ENCODE assay signal across 11 cellular contexts in the genomic region with DNA sequence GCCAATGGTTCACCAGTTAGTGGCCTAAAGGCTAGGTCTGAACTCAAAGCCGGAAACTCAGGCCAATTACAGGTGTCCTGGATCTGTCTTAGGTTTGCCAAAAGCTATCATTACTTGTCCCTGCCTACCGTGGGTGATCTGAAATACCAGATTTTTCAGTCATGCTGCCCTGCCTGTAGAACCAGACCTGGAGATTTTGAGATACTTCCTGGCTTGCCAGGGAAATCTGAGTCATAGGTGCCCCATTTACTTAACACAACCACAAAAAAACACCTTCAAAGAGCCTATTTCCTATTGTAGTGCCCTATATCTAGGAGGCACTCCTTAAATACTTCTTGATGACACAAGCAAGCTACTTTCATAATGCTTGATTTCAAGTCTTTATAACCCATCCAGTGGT. TPM values are rescaled to one million over a fixed set of nuclear protein-coding genes. Genes with fewer than 3 reads are reported as not detected.
DNase-seq lines count a peak whose midpoint lies in the region; ATAC-seq and TF ChIP-seq lines count a peak whose summit lies in the region.
"Had no signal": no experiment of that assay in that cellular context is flagged by ENCODE, and none has a peak within 500 bp of the region (broad histone marks: within the 10 kb centered on the region; RNA-seq: fewer than 3 reads in every experiment).

No MANE protein-coding gene starts in this region.

- no peak overlapping the region for H3K9ac ChIP-seq in IMR-90 (ENCODE audit: low read depth, low read length)
- H3K9ac ChIP-seq in Karpas-422 (ENCODE audit: low read length) = no peak overlapping the region

- no peak overlapping the region for H3K4ac ChIP-seq in IMR-90 (ENCODE audit: low read depth, low read length)

- peaks cover 28 to 35% (median 32%) of the 10 kb centered on the region in 3 donors for H3K4me1 Mint-ChIP-seq in CD8-positive, alpha-beta memory T cell
- peaks cover 29% of the 10 kb centered on the region for H3K4me1 Mint-ChIP-seq in activated naive CD4-positive, alpha-beta T cell treated with anti-CD3 and anti-CD28 coated beads, Interleukin-2, amount 10 ng/mL, durations not matched to agents 7 days and 5 days
- no peaks in the 10 kb centered on the region for H3K4me1 Mint-ChIP-seq in Caco-2 (ENCODE audit: low read depth, unreplicated experiment)

- H3K4me3 Mint-ChIP-seq in CD8-positive, alpha-beta memory T cell = peak overlapping the region; percentile 41 to 88 (median 75)
- H3K4me3 Mint-ChIP-seq in activated naive CD4-positive, alpha-beta T cell treated with anti-CD3 and anti-CD28 coated beads, Interleukin-2, amount 10 ng/mL, durations not matched to agents 7 days and 5 days = no peak overlapping the region
- no peak overlapping the region for H3K4me3 Mint-ChIP-seq in Caco-2 (ENCODE audit: unreplicated experiment)

- no peak overlapping the region for H2BK20ac ChIP-seq in IMR-90 (ENCODE audit: low read depth, low read length)

- in situ Hi-C loops in IMR-90 (cut with MboI; ENCODE audit: low sequenced_read_pairs) = no loop called here

- no peak for TF ChIP-seq POLR2A in IMR-90 (IDR thresholded peaks at IDR 0.05; ENCODE audit: low read depth, low read length)

- no peak for ATAC-seq in IMR-90 (ENCODE audit: low read depth)
- peak; percentile 85 for ATAC-seq in left lung
- no peak for ATAC-seq in HG03135 (IDR thresholded peaks at IDR 0.05; ENCODE audit: unreplicated experiment)

- H3K4me3 ChIP-seq in CD8-positive, alpha-beta memory T cell (ENCODE audit: low read length) = no peak overlapping the region
- H3K4me3 ChIP-seq in IMR-90 (ENCODE audit: insufficient read depth, low read depth, low read length) = no peak overlapping the region
- no peak overlapping the region for H3K4me3 ChIP-seq in left lung
- no peak overlapping the region for H3K4me3 ChIP-seq in Karpas-422 (ENCODE audit: low read length)
- no peak overlapping the region for H3K4me3 ChIP-seq in Caco-2 (ENCODE audit: low read depth, low read length)
- H3K4me3 ChIP-seq: tibial artery had no signal

- intact Hi-C loops in IMR-90 (cut with micrococcal nuclease) = no loop called here
- intact Hi-C loops in left lung (cut with DNase I) = no loop called here
- intact Hi-C loops in Caco-2 (cut with micrococcal nuclease; ENCODE audit: unreplicated experiment) = no loop called here

- no peak overlapping the region for H3K18ac ChIP-seq in IMR-90 (ENCODE audit: low read depth, low read length)

- no peaks in the 10 kb centered on the region for H3K79me1 ChIP-seq in IMR-90 (ENCODE audit: low read depth in 1 of 2, low read length in 2 of 2)

- H2BK5ac ChIP-seq in IMR-90 (ENCODE audit: low read depth, low read length, poor library complexity, severe bottlenecking) = no peak overlapping the region

- peaks cover 0 to 3% (median 0%) of the 10 kb centered on the region in 3 donors for H3K36me3 Mint-ChIP-seq in CD8-positive, alpha-beta memory T cell
- peaks cover 2% of the 10 kb centered on the region for H3K36me3 Mint-ChIP-seq in activated naive CD4-positive, alpha-beta T cell treated with anti-CD3 and anti-CD28 coated beads, Interleukin-2, amount 10 ng/mL, durations not matched to agents 7 days and 5 days
- no peaks in the 10 kb centered on the region for H3K36me3 Mint-ChIP-seq in Caco-2 (ENCODE audit: insufficient read depth, unreplicated experiment)

- H3K56ac ChIP-seq in IMR-90 (ENCODE audit: extremely low read depth, insufficient read depth, low read length) = no peak overlapping the region

- no peak overlapping the region for H2BK120ac ChIP-seq in IMR-90 (ENCODE audit: low read depth, low read length)

- no peaks in the 10 kb centered on the region for H3K9me3 ChIP-seq in CD8-positive, alpha-beta memory T cell (ENCODE audit: low read length)
- H3K9me3 ChIP-seq in IMR-90 (ENCODE audit: control insufficient read depth, insufficient read depth, low read length) (no peaks in the 10 kb centered on the region), left lung (no peaks in the 10 kb centered on the region), Karpas-422 (ENCODE audit: low read length) (no peaks in the 10 kb centered on the region), Caco-2 (no peaks in the 10 kb centered on the region)
- H3K9me3 ChIP-seq: tibial artery had no signal

- H4K5ac ChIP-seq in IMR-90 (ENCODE audit: low read depth, low read length) = no peak overlapping the region

- no CpG with 5 or more reads among the region's 2 CpGs for WGBS in IMR-90 (ENCODE audit: extremely low coverage in 2 of 2, insufficient read length in 1 of 2), 2 experiments

- H2AFZ ChIP-seq in IMR-90 (replicated peaks; ENCODE audit: low read length, poor library complexity) = no peak overlapping the region
- no peak overlapping the region for H2AFZ ChIP-seq in Karpas-422 (ENCODE audit: low read length)

- BruUV-seq in IMR-90 (replicated peaks; lab: Mats Ljungman, UMichigan) (no TSS peak), Caco-2 (replicated peaks; lab: Mats Ljungman, UMichigan) (no TSS peak)

- no peak overlapping the region for H4K8ac ChIP-seq in IMR-90 (ENCODE audit: low read depth in 2 of 2, low read length in 2 of 2)

- no peak overlapping the region for H3K27ac ChIP-seq in CD8-positive, alpha-beta memory T cell (ENCODE audit: low read depth, low read length)
- no peak overlapping the region for H3K27ac ChIP-seq in IMR-90 (ENCODE audit: insufficient read depth, low read length)
- H3K27ac ChIP-seq in left lung = peak overlapping the region; percentile 26 to 63
- no peak overlapping the region for H3K27ac ChIP-seq in Karpas-422 (ENCODE audit: low read length)
- H3K27ac ChIP-seq: tibial artery had no signal

- CTCF ChIA-PET in CD8-positive, alpha-beta memory T cell (lab: Charles Lee) = interaction anchor here (0.9 kb wide), 1 partner anchor 13 kb away, joined by 3 read pairs; no protein-coding TSS in a partner anchor
- CTCF ChIA-PET in IMR-90 (lab: Yijun Ruan, JAX) = no interaction called here
- CTCF ChIA-PET in activated naive CD4-positive, alpha-beta T cell treated with anti-CD3 and anti-CD28 coated beads, Interleukin-2, amount 10 ng/mL, durations not matched to agents 7 days and 5 days (lab: Charles Lee) = interaction anchor here (0.6 kb wide), 1 partner anchor 96 kb away, joined by 3 read pairs; no protein-coding TSS in a partner anchor
- CTCF ChIA-PET in Caco-2 (lab: Charles Lee) = no interaction called here

- POLR2A ChIA-PET in CD8-positive, alpha-beta memory T cell (lab: Charles Lee) = interaction anchor here (0.5 kb wide), 1 partner anchor 351 kb away, joined by 4 read pairs; no protein-coding TSS in a partner anchor
- POLR2A ChIA-PET in IMR-90 (lab: Charles Lee; ENCODE audit: unreplicated experiment) (no interaction called here), Caco-2 (lab: Charles Lee) (no interaction called here)

- peaks cover 28% of the 10 kb centered on the region for H3K4me1 ChIP-seq in CD8-positive, alpha-beta memory T cell (ENCODE audit: insufficient read depth, low read length)
- no peaks in the 10 kb centered on the region for H3K4me1 ChIP-seq in IMR-90 (ENCODE audit: control insufficient read depth, insufficient read depth, low read length)
- H3K4me1 ChIP-seq in left lung = no peaks in the 10 kb centered on the region
- no peaks in the 10 kb centered on the region for H3K4me1 ChIP-seq in Karpas-422 (ENCODE audit: low read length)
- H3K4me1 ChIP-seq in Caco-2 = no peaks in the 10 kb centered on the region
- H3K4me1 ChIP-seq: tibial artery had no signal

- no peak overlapping the region for H3K23ac ChIP-seq in IMR-90 (ENCODE audit: low read depth, low read length)

- no peak for TF ChIP-seq CTCF in IMR-90 (conservative IDR thresholded peaks at IDR 0.05; ENCODE audit: low read depth, low read length)
- no peak for TF ChIP-seq CTCF in left lung (IDR thresholded peaks at IDR 0.05)
- TF ChIP-seq CTCF in Caco-2 (IDR thresholded peaks at IDR 0.05; ENCODE audit: insufficient read depth in 1 of 2, low read depth in 1 of 2, low read length in 1 of 2, severe bottlenecking in 1 of 2, unreplicated experiment in 1 of 2) = no peak

- no peaks in the 10 kb centered on the region for H4K20me1 ChIP-seq in IMR-90 (ENCODE audit: insufficient read depth, low read length)
- H4K20me1 ChIP-seq in Karpas-422 (ENCODE audit: insufficient read depth, low read depth, low read length) = no peaks in the 10 kb centered on the region

- H3K27ac Mint-ChIP-seq in CD8-positive, alpha-beta memory T cell = peak overlapping the region; percentile 56 to 99 (median 96)
- H3K27ac Mint-ChIP-seq in activated naive CD4-positive, alpha-beta T cell treated with anti-CD3 and anti-CD28 coated beads, Interleukin-2, amount 10 ng/mL, durations not matched to agents 7 days and 5 days = peak overlapping the region; percentile 69
- H3K27ac Mint-ChIP-seq in Caco-2 (ENCODE audit: unreplicated experiment) = no peak overlapping the region

- H3K79me2 ChIP-seq in Karpas-422 (ENCODE audit: low read length) = no peaks in the 10 kb centered on the region

- H3K14ac ChIP-seq in IMR-90 (replicated peaks; ENCODE audit: low read depth, low read length) = no peak overlapping the region

- no peak overlapping the region for H2AK5ac ChIP-seq in IMR-90 (ENCODE audit: low read depth, low read length)

- no peak overlapping the region for H2AK9ac ChIP-seq in IMR-90 (replicated peaks; ENCODE audit: low read depth, low read length, poor library complexity)

- peaks cover 0 to under 1% of the 10 kb centered on the region in 2 donors for H3K27me3 Mint-ChIP-seq in CD8-positive, alpha-beta memory T cell
- peaks cover under 1% of the 10 kb centered on the region for H3K27me3 Mint-ChIP-seq in activated naive CD4-positive, alpha-beta T cell treated with anti-CD3 and anti-CD28 coated beads, Interleukin-2, amount 10 ng/mL, durations not matched to agents 7 days and 5 days
- H3K27me3 Mint-ChIP-seq in Caco-2 (ENCODE audit: insufficient read depth, unreplicated experiment) = no peaks in the 10 kb centered on the region

- no peaks in the 10 kb centered on the region for H3K9me3 Mint-ChIP-seq in CD8-positive, alpha-beta memory T cell
- H3K9me3 Mint-ChIP-seq in activated naive CD4-positive, alpha-beta T cell treated with anti-CD3 and anti-CD28 coated beads, Interleukin-2, amount 10 ng/mL, durations not matched to agents 7 days and 5 days = no peaks in the 10 kb centered on the region
- no peaks in the 10 kb centered on the region for H3K9me3 Mint-ChIP-seq in Caco-2 (ENCODE audit: unreplicated experiment)

- no peak overlapping the region for H2BK15ac ChIP-seq in IMR-90 (ENCODE audit: low read depth, low read length)

- dilution Hi-C loops in IMR-90 (cut with HindIII; ENCODE audit: low sequenced_read_pairs, unreplicated experiment) = no loop called here

- no peaks in the 10 kb centered on the region for H3K27me3 ChIP-seq in CD8-positive, alpha-beta memory T cell (ENCODE audit: insufficient read depth, low read length, poor library complexity, severe bottlenecking)
- no peaks in the 10 kb centered on the region; the same call in 1 of the 2 replicates for H3K27me3 ChIP-seq in IMR-90 (ENCODE audit: control insufficient read depth, insufficient read depth, low read length)
- no peaks in the 10 kb centered on the region for H3K27me3 ChIP-seq in left lung
- H3K27me3 ChIP-seq in Karpas-422 (ENCODE audit: low read length) = no peaks in the 10 kb centered on the region
- H3K27me3 ChIP-seq in Caco-2 (replicated peaks; ENCODE audit: control insufficient read depth, insufficient read depth, low read length) = no peaks in the 10 kb centered on the region; the same call in 1 of the 2 replicates
- H3K27me3 ChIP-seq: tibial artery had no signal

- H3K4me2 ChIP-seq in IMR-90 (ENCODE audit: low read depth, low read length) (no peak overlapping the region), Karpas-422 (ENCODE audit: low read depth, low read length, poor library complexity, severe bottlenecking) (no peak overlapping the region)

- H3K9me1 ChIP-seq in IMR-90 (ENCODE audit: insufficient read depth, low read length) = no peaks in the 10 kb centered on the region; the same call in 1 of the 2 replicates

- DNase-seq in CD8-positive, alpha-beta memory T cell = peak in 3 of 5 donors; percentile 26 to 64 (median 53)
- DNase-seq in IMR-90 (peak; percentile 12), left lung (no peak), Karpas-422 (no peak), NCI-H748 treated with DMSO at 0.1 percent for 48 hours (lab: John Stamatoyannopoulos, UW) (no peak), Caco-2 (no peak)
- peak; percentile 34 for DNase-seq in activated naive CD4-positive, alpha-beta T cell treated with anti-CD3 and anti-CD28 coated beads, Interleukin-2, amount 10 ng/mL, durations not matched to agents 7 days and 5 days
- DNase-seq: glutamatergic neuron, NCI-H446 treated with DMSO at 0.1 percent for 48 hours, tibial artery had no signal

- no peaks in the 10 kb centered on the region for H3K36me3 ChIP-seq in CD8-positive, alpha-beta memory T cell (ENCODE audit: insufficient read depth, low read length)
- H3K36me3 ChIP-seq in IMR-90 (ENCODE audit: control insufficient read depth, insufficient read depth, low read length) (no peaks in the 10 kb centered on the region), left lung (no peaks in the 10 kb centered on the region), Karpas-422 (ENCODE audit: insufficient read depth, low read length) (no peaks in the 10 kb centered on the region), Caco-2 (ENCODE audit: control insufficient read depth, insufficient read depth, low read length) (no peaks in the 10 kb centered on the region)
- H3K36me3 ChIP-seq: tibial artery had no signal

- no peak overlapping the region for H4K91ac ChIP-seq in IMR-90 (ENCODE audit: insufficient read depth, low read depth, low read length)

- no peaks in the 10 kb centered on the region for H3K9me2 ChIP-seq in Karpas-422 (replicated peaks; ENCODE audit: insufficient read depth, low read length)

- no peak for TF ChIP-seq RAD21 in IMR-90 (IDR thresholded peaks at IDR 0.05; ENCODE audit: low read length)

RNA-seq across cellular contexts. Expression of gene RANBP9, which starts 13.9 kb away (rescaled TPM):
- total RNA-seq in CD8-positive, alpha-beta memory T cell = 10 to 100 TPM; 45.4 to 47.0 TPM
- polyA plus RNA-seq in CD8-positive, alpha-beta memory T cell = 6.2 TPM
- total RNA-seq in IMR-90 (2012; rRNA removed) = 17.7 and 23.3 TPM in 2 replicates
- polyA plus RNA-seq in IMR-90 (2012; rRNA removed) = 22.1 and 27.8 TPM in 2 replicates
- 4.6 and 5.4 TPM in 2 replicates for polyA plus RNA-seq in IMR-90 (2012; cell fraction: cytosol; rRNA removed)
- polyA plus RNA-seq in IMR-90 (2012; cell fraction: nucleus; rRNA removed; ENCODE audit: low replicate concordance) = 3.0 and 31.7 TPM in 2 replicates
- 10 to 100 TPM; 34.9 to 38.2 TPM for total RNA-seq in left lung
- total RNA-seq in Karpas-422 (2014; rRNA removed; shearing (Covaris generic); ENCODE audit: low replicate concordance) = 14.9 and 17.5 TPM in 2 replicates
- 36.7 and 38.2 TPM in 2 replicates for total RNA-seq in Caco-2 (2022)

Comparison
In these comparisons a context has a peak if more than half of its experiments do, and no peak if none do; other contexts are left out.
1. DNase-seq: peak in CD8-positive, alpha-beta memory T cell (3 of 5), IMR-90 (single experiment) and activated naive CD4-positive, alpha-beta T cell treated with anti-CD3 and anti-CD28 coated beads, Interleukin-2, amount 10 ng/mL, durations not matched to agents 7 days and 5 days (single experiment); none in left lung (0 of 2), Karpas-422 (single experiment), NCI-H748 treated with DMSO at 0.1 percent for 48 hours (single experiment) and Caco-2 (0 of 2).
2. H3K27ac ChIP-seq: peak in left lung (2 of 2); none in CD8-positive, alpha-beta memory T cell (single experiment), IMR-90 (single experiment) and Karpas-422 (single experiment).
3. H3K4me3 Mint-ChIP-seq: peak in CD8-positive, alpha-beta memory T cell (7 of 7); none in activated naive CD4-positive, alpha-beta T cell treated with anti-CD3 and anti-CD28 coated beads, Interleukin-2, amount 10 ng/mL, durations not matched to agents 7 days and 5 days (single experiment) and Caco-2 (single experiment).
4. CTCF ChIA-PET loops: an anchor here in CD8-positive, alpha-beta memory T cell (0.9 kb wide) and activated naive CD4-positive, alpha-beta T cell treated with anti-CD3 and anti-CD28 coated beads, Interleukin-2, amount 10 ng/mL, durations not matched to agents 7 days and 5 days (0.6 kb wide); none called in IMR-90 and Caco-2.